In the genomic region with DNA sequence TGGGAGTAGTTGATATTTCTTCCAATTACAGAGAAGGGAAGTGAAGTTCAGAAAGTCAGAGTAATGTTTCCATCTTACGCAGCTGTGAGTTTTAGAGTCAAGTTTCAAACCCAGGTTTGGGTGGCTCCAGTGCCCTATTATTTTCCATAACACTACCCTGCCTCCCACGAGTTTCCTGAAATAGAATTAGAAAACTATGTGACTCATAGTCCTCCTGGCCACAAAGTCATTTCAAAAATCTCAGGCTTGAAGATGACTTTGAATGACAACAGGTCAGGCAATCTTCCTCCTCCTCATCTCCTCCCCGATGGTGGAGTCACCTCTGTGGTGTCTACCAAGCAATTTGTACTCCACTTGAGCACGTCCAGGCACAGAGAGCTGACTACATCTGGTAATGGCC, we compare ENCODE assay signal across 1 cellular context.
TF ChIP-seq lines count a peak whose summit lies in the region.

No MANE protein-coding gene starts in this region.

TF ChIP-seq in HepG2, 621 proteins besides CTCF, POLR2A, EP300 and RAD21 (continued from another document):
- TF ChIP-seq PAWR (CRISPR knock-in tag; IDR thresholded peaks at IDR 0.05; ENCODE audit: borderline replicate concordance) (no peak), JUND (CRISPR knock-in tag; IDR thresholded peaks at IDR 0.05) (no peak), HOXA7 (CRISPR knock-in tag; IDR thresholded peaks at IDR 0.05) (no peak), HHEX (CRISPR knock-in tag; IDR thresholded peaks at IDR 0.05) (no peak), TBX3 (IDR thresholded peaks at IDR 0.05; ENCODE audit: borderline replicate concordance) (no peak), GTF3A (CRISPR knock-in tag; conservative IDR thresholded peaks at IDR 0.05) (no peak)
- TF ChIP-seq, protein P1, sequence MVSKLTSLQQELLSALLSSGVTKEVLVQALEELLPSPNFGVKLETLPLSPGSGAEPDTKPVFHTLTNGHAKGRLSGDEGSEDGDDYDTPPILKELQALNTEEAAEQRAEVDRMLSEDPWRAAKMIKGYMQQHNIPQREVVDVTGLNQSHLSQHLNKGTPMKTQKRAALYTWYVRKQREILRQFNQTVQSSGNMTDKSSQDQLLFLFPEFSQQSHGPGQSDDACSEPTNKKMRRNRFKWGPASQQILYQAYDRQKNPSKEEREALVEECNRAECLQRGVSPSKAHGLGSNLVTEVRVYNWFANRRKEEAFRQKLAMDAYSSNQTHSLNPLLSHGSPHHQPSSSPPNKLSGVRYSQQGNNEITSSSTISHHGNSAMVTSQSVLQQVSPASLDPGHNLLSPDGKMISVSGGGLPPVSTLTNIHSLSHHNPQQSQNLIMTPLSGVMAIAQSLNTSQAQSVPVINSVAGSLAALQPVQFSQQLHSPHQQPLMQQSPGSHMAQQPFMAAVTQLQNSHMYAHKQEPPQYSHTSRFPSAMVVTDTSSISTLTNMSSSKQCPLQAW (CRISPR knock-in tag; IDR thresholded peaks at IDR 0.05), result no peak
